Comparison of ENCODE assay signal across 14 cellular contexts in the genomic region with DNA sequence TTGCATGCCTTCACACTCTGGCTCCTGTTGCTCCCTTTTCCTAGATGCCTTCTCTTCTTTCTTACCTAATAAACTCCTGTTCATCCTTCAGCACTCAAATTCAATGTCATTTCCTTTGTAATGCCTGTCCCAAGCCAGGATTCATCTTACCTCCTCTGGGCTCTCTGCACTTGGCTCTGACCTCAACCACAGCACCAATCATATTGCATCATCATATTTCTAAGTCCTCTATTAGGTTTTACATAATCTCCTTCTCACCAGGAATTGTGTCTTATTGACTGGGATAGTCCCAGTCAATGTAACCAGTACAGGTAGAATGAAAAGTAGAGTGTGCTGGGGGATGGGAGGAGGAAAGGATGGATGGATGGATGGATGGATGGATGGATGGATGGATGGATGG.
DNase-seq lines count a peak whose midpoint lies in the region; ATAC-seq and TF ChIP-seq lines count a peak whose summit lies in the region.
"Had no signal": no experiment of that assay in that cellular context is flagged by ENCODE, and none has a peak within 500 bp of the region (broad histone marks: within the 10 kb centered on the region; RNA-seq: fewer than 3 reads in every experiment).

No MANE protein-coding gene starts in this region.

- H3K4me1 ChIP-seq in Loucy (ENCODE audit: insufficient read depth, low read length, poor library complexity, severe bottlenecking) (peaks cover 20% of the 10 kb centered on the region), neuronal stem cell (ENCODE audit: control insufficient read depth in 2 of 2, insufficient read depth in 1 of 2, low read depth in 1 of 2, low read length in 2 of 2) (no peaks in the 10 kb centered on the region)

- H3K4me3 ChIP-seq in Loucy (ENCODE audit: low read length, poor library complexity, severe bottlenecking) (peak overlapping the region; percentile 60), neuronal stem cell (ENCODE audit: low read length in 2 of 2) (no peak overlapping the region)

- H3K4me2 ChIP-seq in Loucy (ENCODE audit: low read depth, low read length, poor library complexity, severe bottlenecking) (peak overlapping the region; percentile 81), neuronal stem cell (ENCODE audit: insufficient read depth, low read length, poor library complexity, severe bottlenecking) (no peak overlapping the region)

- no peak overlapping the region for H3K23ac ChIP-seq in neuronal stem cell (ENCODE audit: low read depth, low read length, poor library complexity)

- DNase-seq in OCI-M1 (lab: John Stamatoyannopoulos, UW) (peak; percentile 35), neuronal stem cell (ENCODE audit: low spot score) (no peak), HEK293T (ENCODE audit: extremely low spot score) (no peak), caudate nucleus (lab: John Stamatoyannopoulos, UW) (no peak), hypothalamus (lab: John Stamatoyannopoulos, UW) (no peak)
- DNase-seq: C1 segment of cervical spinal cord, DMS 273 treated with DMSO at 0.1 percent for 48 hours, NCI-H1092, NCI-H2107, NCI-H345, NCI-H526 treated with DMSO at 0.1 percent for 48 hours, SHP77 had no signal

- no peak overlapping the region for H3K18ac ChIP-seq in neuronal stem cell (ENCODE audit: low read length)

- H3F3A ChIP-seq in Loucy (ENCODE audit: low read depth): no peaks in the 10 kb centered on the region

- H3K9me3 ChIP-seq in Loucy (ENCODE audit: insufficient read depth, low read depth, low read length): no peaks in the 10 kb centered on the region
- H3K9me3 ChIP-seq in neuronal stem cell (replicated peaks in 1 of 2; ENCODE audit: control insufficient read depth in 2 of 2, insufficient read depth in 1 of 2, low read depth in 1 of 2, low read length in 2 of 2): no peaks in the 10 kb centered on the region

- POLR2A ChIA-PET in HEK293T (lab: Yijun Ruan, JAX): no interaction called here

- H3K27me3 ChIP-seq in Loucy (ENCODE audit: insufficient read depth, low read length, poor library complexity, severe bottlenecking): no peaks in the 10 kb centered on the region
- H3K27me3 ChIP-seq in neuronal stem cell (ENCODE audit: control insufficient read depth in 3 of 3, insufficient read depth in 3 of 3, low read depth in 1 of 3, low read length in 3 of 3): peaks cover 0 to 11% (median 0%) of the 10 kb centered on the region in 3 experiments

- CTCF ChIA-PET in HEK293T (lab: Yijun Ruan, JAX): no interaction called here

- no peak overlapping the region for H3K4ac ChIP-seq in neuronal stem cell (ENCODE audit: low read length)

- no peak overlapping the region for H3K27ac ChIP-seq in neuronal stem cell (replicated peaks; ENCODE audit: low read length)
- no peak overlapping the region for H3K27ac ChIP-seq in caudate nucleus (ENCODE audit: low read depth, low read length)

- H4K91ac ChIP-seq in neuronal stem cell (ENCODE audit: low read depth, low read length, poor library complexity): no peak overlapping the region

- no peaks in the 10 kb centered on the region for H4K20me1 ChIP-seq in Loucy (ENCODE audit: insufficient read depth, low read length, poor library complexity, severe bottlenecking)

- H3K79me1 ChIP-seq in neuronal stem cell (ENCODE audit: low read depth, low read length): no peaks in the 10 kb centered on the region

- H2AFZ ChIP-seq in Loucy (ENCODE audit: low read length) (no peak overlapping the region), neuronal stem cell (ENCODE audit: low read length) (no peak overlapping the region)

- H2BK12ac ChIP-seq in neuronal stem cell (ENCODE audit: low read length): no peak overlapping the region

- no peaks in the 10 kb centered on the region for H3K9me2 ChIP-seq in Loucy (replicated peaks; ENCODE audit: low read depth, low read length)

- H2BK15ac ChIP-seq in neuronal stem cell (ENCODE audit: low read length): no peak overlapping the region

- H2BK120ac ChIP-seq in neuronal stem cell (ENCODE audit: low read depth, low read length): no peak overlapping the region

- H2BK5ac ChIP-seq in neuronal stem cell (ENCODE audit: low read length): no peak overlapping the region

- H3K14ac ChIP-seq in neuronal stem cell (ENCODE audit: low read length): no peak overlapping the region

- no peak for TF ChIP-seq CTCF in Loucy (conservative IDR thresholded peaks at IDR 0.05; ENCODE audit: low read length)

- H4K8ac ChIP-seq in neuronal stem cell (ENCODE audit: low read depth, low read length): no peak overlapping the region

- H2AK5ac ChIP-seq in neuronal stem cell (ENCODE audit: low read depth, low read length): no peak overlapping the region

- no peak overlapping the region for H3K9ac ChIP-seq in Loucy (ENCODE audit: low read depth, low read length, poor library complexity, severe bottlenecking)
- peak overlapping the region; percentile 56 for H3K9ac ChIP-seq in neuronal stem cell (ENCODE audit: low read depth, low read length, poor library complexity)

- peak; percentile 13 for ATAC-seq in GM21717 (IDR thresholded peaks at IDR 0.05; ENCODE audit: unreplicated experiment)

- no peaks in the 10 kb centered on the region for H3K36me3 ChIP-seq in Loucy (ENCODE audit: insufficient read depth, low read length)
- H3K36me3 ChIP-seq in neuronal stem cell (replicated peaks in 1 of 2; ENCODE audit: control insufficient read depth in 2 of 2, insufficient read depth in 2 of 2, low read length in 2 of 2): no peaks in the 10 kb centered on the region

- H3K79me2 ChIP-seq in Loucy (ENCODE audit: insufficient read depth, low read length): no peaks in the 10 kb centered on the region

TF ChIP-seq in HEK293T, 16 proteins besides CTCF, POLR2A, EP300 and RAD21:
- TF ChIP-seq LEF1 (IDR thresholded peaks at IDR 0.05; ENCODE audit: borderline replicate concordance) (no peak), ARNT (IDR thresholded peaks at IDR 0.05) (no peak), TARDBP (IDR thresholded peaks at IDR 0.05) (no peak), HDGF (IDR thresholded peaks at IDR 0.05; ENCODE audit: borderline replicate concordance) (no peak), L3MBTL2 (conservative IDR thresholded peaks at IDR 0.05) (no peak), SP1 (IDR thresholded peaks at IDR 0.05) (no peak), ZNF384 (IDR thresholded peaks at IDR 0.05) (no peak), CTBP1 (IDR thresholded peaks at IDR 0.05; ENCODE audit: borderline replicate concordance) (no peak), FOXK2 (IDR thresholded peaks at IDR 0.05) (no peak), NFRKB (IDR thresholded peaks at IDR 0.05) (no peak)
- TF ChIP-seq, protein P1, sequence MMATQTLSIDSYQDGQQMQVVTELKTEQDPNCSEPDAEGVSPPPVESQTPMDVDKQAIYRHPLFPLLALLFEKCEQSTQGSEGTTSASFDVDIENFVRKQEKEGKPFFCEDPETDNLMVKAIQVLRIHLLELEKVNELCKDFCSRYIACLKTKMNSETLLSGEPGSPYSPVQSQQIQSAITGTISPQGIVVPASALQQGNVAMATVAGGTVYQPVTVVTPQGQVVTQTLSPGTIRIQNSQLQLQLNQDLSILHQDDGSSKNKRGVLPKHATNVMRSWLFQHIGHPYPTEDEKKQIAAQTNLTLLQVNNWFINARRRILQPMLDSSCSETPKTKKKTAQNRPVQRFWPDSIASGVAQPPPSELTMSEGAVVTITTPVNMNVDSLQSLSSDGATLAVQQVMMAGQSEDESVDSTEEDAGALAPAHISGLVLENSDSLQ (IDR thresholded peaks at IDR 0.05): no peak
